ENCODE assay signal across 1 cellular context in the genomic region with DNA sequence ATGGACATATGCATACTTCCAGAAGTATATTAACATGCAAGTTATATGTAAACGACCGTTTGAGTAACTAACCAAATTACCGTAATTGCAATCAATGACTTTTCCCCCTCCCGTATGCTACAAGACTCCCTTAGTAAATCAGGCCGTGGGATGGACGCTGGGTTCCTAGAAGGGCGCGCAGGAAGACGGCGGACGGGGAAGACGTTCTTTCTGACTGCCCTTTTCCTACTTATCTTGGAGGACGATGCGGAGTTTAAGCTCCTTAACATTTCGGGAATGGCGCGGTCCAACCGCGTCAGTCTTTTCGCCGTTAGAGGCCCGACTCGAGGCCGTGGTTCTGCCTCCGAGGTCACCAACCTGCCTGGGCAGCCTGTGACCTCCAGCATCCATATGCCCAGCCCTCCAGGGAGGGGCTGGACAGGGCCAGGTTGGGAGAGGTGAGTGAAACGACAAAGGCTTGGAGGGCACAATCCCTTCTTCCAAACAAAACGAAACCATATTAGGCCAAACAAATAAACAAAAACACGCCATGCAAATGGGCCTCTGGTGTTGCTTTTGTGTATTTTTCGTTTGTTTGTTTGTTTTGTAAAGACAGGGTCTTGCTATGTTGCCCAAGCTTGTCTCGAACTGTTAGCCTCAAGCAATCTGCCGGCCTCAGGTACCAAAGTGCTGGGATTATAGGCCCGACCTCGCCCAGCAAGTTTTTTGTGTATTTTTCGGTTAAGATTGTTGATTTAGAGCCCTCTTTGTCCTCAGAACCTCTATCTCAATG.
TF ChIP-seq lines count a peak whose summit lies in the region.

No MANE protein-coding gene starts in this region.

TF ChIP-seq in K562, 482 proteins besides CTCF, POLR2A, EP300 and RAD21 (continued from another document and continues in another):
- TF ChIP-seq CREB3 (tag; conservative IDR thresholded peaks at IDR 0.05; ENCODE audit: low read depth) (0 out of 2 replicates have a peak, but pooled peaks have one; percentile 68), ZBTB40 (IDR thresholded peaks at IDR 0.05) (0 out of 2 replicates have a peak, but pooled peaks have one; percentile 18), ZBTB40 (CRISPR knock-in tag; IDR thresholded peaks at IDR 0.05) (no peak), SRSF3 (IDR thresholded peaks at IDR 0.05; ENCODE audit: insufficient read depth, low read length) (no peak), CREB1 (IDR thresholded peaks at IDR 0.05) (peak; percentile 62; the same call in 1 of the 2 replicates), CREB1 (CRISPR knock-in tag; IDR thresholded peaks at IDR 0.05) (peak; percentile 64), MYC (IDR thresholded peaks at IDR 0.05; ENCODE audit: low read depth, low read length) (peak; percentile 23; the same call in 1 of the 2 replicates), MYC (CRISPR knock-in tag; IDR thresholded peaks at IDR 0.05; ENCODE audit: borderline replicate concordance, low read depth) (no peak), NONO (IDR thresholded peaks at IDR 0.05; ENCODE audit: low read depth in 2 of 2, low read length in 1 of 2) (0 out of 4 replicates have a peak, but pooled peaks of 1 of the 2 experiments have one; percentile 10), NR2C2 (CRISPR knock-in tag; IDR thresholded peaks at IDR 0.05) (no peak), NR2C2 (tag; IDR thresholded peaks at IDR 0.05) (peak; percentile 87), ZNF232 (CRISPR knock-in tag; IDR thresholded peaks at IDR 0.05) (0 out of 2 replicates have a peak, but pooled peaks have one; percentile 16), CREM (IDR thresholded peaks at IDR 0.05; ENCODE audit: low read depth) (peak; percentile 85), GABPB2 (CRISPR knock-in tag; conservative IDR thresholded peaks at IDR 0.05) (0 out of 2 replicates have a peak, but pooled peaks have one; percentile 39), YY1 (IDR thresholded peaks at IDR 0.05; ENCODE audit: borderline replicate concordance in 1 of 3, control insufficient read depth in 1 of 3, extremely low read depth in 1 of 3, insufficient read depth in 3 of 3, insufficient read length in 1 of 3, insufficient replicate concordance in 2 of 3, low read depth in 1 of 3, low read length in 2 of 3) (peak in 1 of 3 experiments; percentile 62), TEAD4 (IDR thresholded peaks at IDR 0.05; ENCODE audit: low read length) (0 out of 2 replicates have a peak, but pooled peaks have one; percentile 9), TEAD4 (CRISPR knock-in tag; IDR thresholded peaks at IDR 0.05; ENCODE audit: borderline replicate concordance) (no peak), ZNF583 (CRISPR knock-in tag; IDR thresholded peaks at IDR 0.05) (no peak), NR2C1 (IDR thresholded peaks at IDR 0.05) (peak; percentile 74), NR2C1 (tag; IDR thresholded peaks at IDR 0.05) (peak; percentile 68), KAT7 (CRISPR knock-in tag; IDR thresholded peaks at IDR 0.05; ENCODE audit: borderline replicate concordance) (peak; percentile 75; the same call in 1 of the 2 replicates), CHD1 (IDR thresholded peaks at IDR 0.05; ENCODE audit: low read length) (peak; percentile 84)
- TF ChIP-seq, protein P1, sequence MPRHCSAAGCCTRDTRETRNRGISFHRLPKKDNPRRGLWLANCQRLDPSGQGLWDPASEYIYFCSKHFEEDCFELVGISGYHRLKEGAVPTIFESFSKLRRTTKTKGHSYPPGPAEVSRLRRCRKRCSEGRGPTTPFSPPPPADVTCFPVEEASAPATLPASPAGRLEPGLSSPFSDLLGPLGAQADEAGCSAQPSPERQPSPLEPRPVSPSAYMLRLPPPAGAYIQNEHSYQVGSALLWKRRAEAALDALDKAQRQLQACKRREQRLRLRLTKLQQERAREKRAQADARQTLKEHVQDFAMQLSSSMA (CRISPR knock-in tag; IDR thresholded peaks at IDR 0.05), result no peak
- TF ChIP-seq, protein P2, sequence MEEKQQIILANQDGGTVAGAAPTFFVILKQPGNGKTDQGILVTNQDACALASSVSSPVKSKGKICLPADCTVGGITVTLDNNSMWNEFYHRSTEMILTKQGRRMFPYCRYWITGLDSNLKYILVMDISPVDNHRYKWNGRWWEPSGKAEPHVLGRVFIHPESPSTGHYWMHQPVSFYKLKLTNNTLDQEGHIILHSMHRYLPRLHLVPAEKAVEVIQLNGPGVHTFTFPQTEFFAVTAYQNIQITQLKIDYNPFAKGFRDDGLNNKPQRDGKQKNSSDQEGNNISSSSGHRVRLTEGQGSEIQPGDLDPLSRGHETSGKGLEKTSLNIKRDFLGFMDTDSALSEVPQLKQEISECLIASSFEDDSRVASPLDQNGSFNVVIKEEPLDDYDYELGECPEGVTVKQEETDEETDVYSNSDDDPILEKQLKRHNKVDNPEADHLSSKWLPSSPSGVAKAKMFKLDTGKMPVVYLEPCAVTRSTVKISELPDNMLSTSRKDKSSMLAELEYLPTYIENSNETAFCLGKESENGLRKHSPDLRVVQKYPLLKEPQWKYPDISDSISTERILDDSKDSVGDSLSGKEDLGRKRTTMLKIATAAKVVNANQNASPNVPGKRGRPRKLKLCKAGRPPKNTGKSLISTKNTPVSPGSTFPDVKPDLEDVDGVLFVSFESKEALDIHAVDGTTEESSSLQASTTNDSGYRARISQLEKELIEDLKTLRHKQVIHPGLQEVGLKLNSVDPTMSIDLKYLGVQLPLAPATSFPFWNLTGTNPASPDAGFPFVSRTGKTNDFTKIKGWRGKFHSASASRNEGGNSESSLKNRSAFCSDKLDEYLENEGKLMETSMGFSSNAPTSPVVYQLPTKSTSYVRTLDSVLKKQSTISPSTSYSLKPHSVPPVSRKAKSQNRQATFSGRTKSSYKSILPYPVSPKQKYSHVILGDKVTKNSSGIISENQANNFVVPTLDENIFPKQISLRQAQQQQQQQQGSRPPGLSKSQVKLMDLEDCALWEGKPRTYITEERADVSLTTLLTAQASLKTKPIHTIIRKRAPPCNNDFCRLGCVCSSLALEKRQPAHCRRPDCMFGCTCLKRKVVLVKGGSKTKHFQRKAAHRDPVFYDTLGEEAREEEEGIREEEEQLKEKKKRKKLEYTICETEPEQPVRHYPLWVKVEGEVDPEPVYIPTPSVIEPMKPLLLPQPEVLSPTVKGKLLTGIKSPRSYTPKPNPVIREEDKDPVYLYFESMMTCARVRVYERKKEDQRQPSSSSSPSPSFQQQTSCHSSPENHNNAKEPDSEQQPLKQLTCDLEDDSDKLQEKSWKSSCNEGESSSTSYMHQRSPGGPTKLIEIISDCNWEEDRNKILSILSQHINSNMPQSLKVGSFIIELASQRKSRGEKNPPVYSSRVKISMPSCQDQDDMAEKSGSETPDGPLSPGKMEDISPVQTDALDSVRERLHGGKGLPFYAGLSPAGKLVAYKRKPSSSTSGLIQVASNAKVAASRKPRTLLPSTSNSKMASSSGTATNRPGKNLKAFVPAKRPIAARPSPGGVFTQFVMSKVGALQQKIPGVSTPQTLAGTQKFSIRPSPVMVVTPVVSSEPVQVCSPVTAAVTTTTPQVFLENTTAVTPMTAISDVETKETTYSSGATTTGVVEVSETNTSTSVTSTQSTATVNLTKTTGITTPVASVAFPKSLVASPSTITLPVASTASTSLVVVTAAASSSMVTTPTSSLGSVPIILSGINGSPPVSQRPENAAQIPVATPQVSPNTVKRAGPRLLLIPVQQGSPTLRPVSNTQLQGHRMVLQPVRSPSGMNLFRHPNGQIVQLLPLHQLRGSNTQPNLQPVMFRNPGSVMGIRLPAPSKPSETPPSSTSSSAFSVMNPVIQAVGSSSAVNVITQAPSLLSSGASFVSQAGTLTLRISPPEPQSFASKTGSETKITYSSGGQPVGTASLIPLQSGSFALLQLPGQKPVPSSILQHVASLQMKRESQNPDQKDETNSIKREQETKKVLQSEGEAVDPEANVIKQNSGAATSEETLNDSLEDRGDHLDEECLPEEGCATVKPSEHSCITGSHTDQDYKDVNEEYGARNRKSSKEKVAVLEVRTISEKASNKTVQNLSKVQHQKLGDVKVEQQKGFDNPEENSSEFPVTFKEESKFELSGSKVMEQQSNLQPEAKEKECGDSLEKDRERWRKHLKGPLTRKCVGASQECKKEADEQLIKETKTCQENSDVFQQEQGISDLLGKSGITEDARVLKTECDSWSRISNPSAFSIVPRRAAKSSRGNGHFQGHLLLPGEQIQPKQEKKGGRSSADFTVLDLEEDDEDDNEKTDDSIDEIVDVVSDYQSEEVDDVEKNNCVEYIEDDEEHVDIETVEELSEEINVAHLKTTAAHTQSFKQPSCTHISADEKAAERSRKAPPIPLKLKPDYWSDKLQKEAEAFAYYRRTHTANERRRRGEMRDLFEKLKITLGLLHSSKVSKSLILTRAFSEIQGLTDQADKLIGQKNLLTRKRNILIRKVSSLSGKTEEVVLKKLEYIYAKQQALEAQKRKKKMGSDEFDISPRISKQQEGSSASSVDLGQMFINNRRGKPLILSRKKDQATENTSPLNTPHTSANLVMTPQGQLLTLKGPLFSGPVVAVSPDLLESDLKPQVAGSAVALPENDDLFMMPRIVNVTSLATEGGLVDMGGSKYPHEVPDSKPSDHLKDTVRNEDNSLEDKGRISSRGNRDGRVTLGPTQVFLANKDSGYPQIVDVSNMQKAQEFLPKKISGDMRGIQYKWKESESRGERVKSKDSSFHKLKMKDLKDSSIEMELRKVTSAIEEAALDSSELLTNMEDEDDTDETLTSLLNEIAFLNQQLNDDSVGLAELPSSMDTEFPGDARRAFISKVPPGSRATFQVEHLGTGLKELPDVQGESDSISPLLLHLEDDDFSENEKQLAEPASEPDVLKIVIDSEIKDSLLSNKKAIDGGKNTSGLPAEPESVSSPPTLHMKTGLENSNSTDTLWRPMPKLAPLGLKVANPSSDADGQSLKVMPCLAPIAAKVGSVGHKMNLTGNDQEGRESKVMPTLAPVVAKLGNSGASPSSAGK (IDR thresholded peaks at IDR 0.05), result 0 out of 2 replicates have a peak, but pooled peaks have one; percentile 46
- TF ChIP-seq, protein P3, sequence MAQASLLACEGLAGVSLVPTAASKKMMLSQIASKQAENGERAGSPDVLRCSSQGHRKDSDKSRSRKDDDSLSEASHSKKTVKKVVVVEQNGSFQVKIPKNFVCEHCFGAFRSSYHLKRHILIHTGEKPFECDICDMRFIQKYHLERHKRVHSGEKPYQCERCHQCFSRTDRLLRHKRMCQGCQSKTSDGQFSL (CRISPR knock-in tag; IDR thresholded peaks at IDR 0.05), result no peak; the same call in 1 of the 2 replicates
- TF ChIP-seq, protein P3 (tag; IDR thresholded peaks at IDR 0.05), result 0 out of 4 replicates have a peak, but pooled peaks of 1 of the 2 experiments have one; percentile 49
